ENCODE assay signal across 29 cellular contexts in the genomic region with DNA sequence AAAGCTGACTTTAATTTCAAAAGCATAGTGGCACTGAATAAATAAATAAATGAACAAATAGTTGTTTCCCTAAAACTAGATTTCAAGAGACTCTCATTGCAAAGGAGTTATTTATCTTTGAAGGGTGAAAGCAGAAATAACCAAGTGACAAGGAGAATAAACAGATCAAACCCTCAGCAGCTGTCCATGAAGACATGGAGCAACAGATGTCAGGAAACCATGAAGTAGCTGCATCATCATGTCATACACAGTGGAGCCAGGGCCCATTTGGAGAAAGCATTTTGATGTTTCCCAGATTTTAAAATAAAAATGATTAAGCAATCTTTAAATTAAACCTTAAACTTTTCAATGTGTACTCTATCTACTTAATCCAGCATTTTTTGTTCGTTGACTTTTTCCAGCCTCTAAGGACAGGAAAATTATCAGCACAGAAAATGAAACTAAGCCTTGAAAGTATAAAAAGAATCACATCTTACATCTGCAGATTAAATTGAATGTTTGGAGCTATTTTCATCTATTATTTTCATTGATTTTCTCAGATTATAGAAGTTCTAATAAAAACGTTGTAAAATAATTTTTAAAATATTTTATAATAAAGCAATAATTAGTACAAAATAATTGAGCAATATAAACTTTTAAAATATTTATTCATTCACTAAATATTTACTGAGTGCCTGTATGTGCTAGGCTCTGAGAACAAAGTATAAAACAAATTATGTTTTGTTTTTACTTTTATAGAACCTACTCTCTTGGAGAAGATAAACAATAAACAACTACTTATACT.
"Had no signal": no experiment of that assay in that cellular context is flagged by ENCODE, and none has a peak within 500 bp of the region (broad histone marks: within the 10 kb centered on the region; RNA-seq: fewer than 3 reads in every experiment).

No MANE protein-coding gene starts in this region.

- H3K27me3 ChIP-seq: breast epithelium, dorsolateral prefrontal cortex, esophagus squamous epithelium, gastroesophageal sphincter, heart left ventricle, right lobe of liver, stomach, suprapubic skin, tibial nerve had no signal

- H3K27me3 Mint-ChIP-seq: activated CD4-positive, alpha-beta memory T cell treated with anti-CD3 and anti-CD28 coated beads for 36 hours; activated naive CD8-positive, alpha-beta T cell treated with anti-CD3 and anti-CD28 coated beads, Interleukin-2, amount 10 ng/mL, durations not matched to agents 7 days and 5 days; central memory CD8-positive, alpha-beta T cell; effector memory CD8-positive, alpha-beta T cell; naive B cell; stimulated activated memory B cell treated with anti-CD40 and anti-IgM and Interleukin-4, amounts not matched to agents 10 μg/mL and 1 μg/mL and 100 μg/mL, for 72 hours had no signal

- H3K36me3 ChIP-seq: breast epithelium, esophagus squamous epithelium, gastroesophageal sphincter, heart left ventricle, right lobe of liver, stomach, suprapubic skin, tibial nerve had no signal

- ATAC-seq: effector memory CD8-positive, alpha-beta T cell; gastroesophageal sphincter; heart left ventricle; left colon; right lobe of liver; stimulated activated memory B cell treated with anti-CD40 and anti-IgM and Interleukin-4, amounts not matched to agents 10 μg/mL and 1 μg/mL and 100 μg/mL, for 72 hours had no signal

- H3K27ac Mint-ChIP-seq: activated CD4-positive, alpha-beta memory T cell treated with anti-CD3 and anti-CD28 coated beads for 36 hours; activated naive CD4-positive, alpha-beta T cell treated with anti-CD3 and anti-CD28 coated beads for 36 hours; activated naive CD8-positive, alpha-beta T cell treated with anti-CD3 and anti-CD28 coated beads, Interleukin-2, amount 10 ng/mL, durations not matched to agents 7 days and 5 days; effector memory CD8-positive, alpha-beta T cell; naive B cell; stimulated activated memory B cell treated with anti-CD40 and anti-IgM and Interleukin-4, amounts not matched to agents 10 μg/mL and 1 μg/mL and 100 μg/mL, for 72 hours; T-helper 2 cell treated with Interferon-gamma antibody and Interleukin-4, amounts not matched to agents 5 μg/mL and 100 μg/mL, for 36 hours had no signal

- H3K4me2 ChIP-seq: smooth muscle cell had no signal

- H3K4me1 Mint-ChIP-seq: activated naive CD8-positive, alpha-beta T cell treated with anti-CD3 and anti-CD28 coated beads, Interleukin-2, amount 10 ng/mL, durations not matched to agents 7 days and 5 days; central memory CD8-positive, alpha-beta T cell; naive B cell; stimulated activated memory B cell treated with anti-CD40 and anti-IgM and Interleukin-4, amounts not matched to agents 10 μg/mL and 1 μg/mL and 100 μg/mL, for 72 hours had no signal

- DNase-seq: activated CD4-positive, alpha-beta memory T cell treated with anti-CD3 and anti-CD28 coated beads for 36 hours; activated CD4-positive, alpha-beta T cell treated with anti-CD3 and anti-CD28 coated beads for 4 hours; activated CD4-positive, CD25-positive, alpha-beta regulatory T cell; activated effector memory CD4-positive, alpha-beta T cell treated with Interleukin-2 at 50 U/mL for 16 hours; activated naive CD4-positive, alpha-beta T cell treated with anti-CD3 and anti-CD28 coated beads for 36 hours; activated naive CD8-positive, alpha-beta T cell treated with anti-CD3 and anti-CD28 coated beads, Interleukin-2, amount 10 ng/mL, durations not matched to agents 7 days and 5 days; activated T-cell treated with anti-CD3 and anti-CD28 coated beads, Interleukin-2, amount 50 U/mL, for 48 hours; amniotic stem cell; dorsolateral prefrontal cortex; effector memory CD8-positive, alpha-beta T cell; esophagus squamous epithelium; heart left ventricle; islet precursor cell; left colon; mesenchymal stem cell; naive B cell; nucleus accumbens; posterior cingulate gyrus; right lobe of liver; stimulated activated CD4-positive, alpha-beta T cell treated with anti-CD3 and anti-CD28 coated beads, Interleukin-15, amount 100 ng/mL, for 24 hours; stomach had no signal

- H3K4me3 Mint-ChIP-seq: activated CD4-positive, alpha-beta memory T cell treated with anti-CD3 and anti-CD28 coated beads for 36 hours; activated naive CD4-positive, alpha-beta T cell treated with anti-CD3 and anti-CD28 coated beads for 36 hours; activated naive CD8-positive, alpha-beta T cell treated with anti-CD3 and anti-CD28 coated beads, Interleukin-2, amount 10 ng/mL, durations not matched to agents 7 days and 5 days; central memory CD8-positive, alpha-beta T cell; effector memory CD8-positive, alpha-beta T cell; naive B cell; stimulated activated memory B cell treated with anti-CD40 and anti-IgM and Interleukin-4, amounts not matched to agents 10 μg/mL and 1 μg/mL and 100 μg/mL, for 72 hours; T-helper 2 cell treated with Interferon-gamma antibody and Interleukin-4, amounts not matched to agents 5 μg/mL and 100 μg/mL, for 36 hours had no signal

- H3K9me3 Mint-ChIP-seq: effector memory CD8-positive, alpha-beta T cell; T-helper 2 cell treated with Interferon-gamma antibody and Interleukin-4, amounts not matched to agents 5 μg/mL and 100 μg/mL, for 36 hours had no signal

- H3K4me3 ChIP-seq: breast epithelium, dorsolateral prefrontal cortex, esophagus squamous epithelium, gastroesophageal sphincter, heart left ventricle, right lobe of liver, smooth muscle cell, stomach, suprapubic skin, tibial nerve had no signal

- H3K27ac ChIP-seq: dorsolateral prefrontal cortex, esophagus squamous epithelium, gastroesophageal sphincter, heart left ventricle, right lobe of liver, stomach, suprapubic skin, tibial nerve had no signal

- H3K4me1 ChIP-seq: breast epithelium, esophagus squamous epithelium, gastroesophageal sphincter, heart left ventricle, right lobe of liver, stomach, suprapubic skin, tibial nerve had no signal

- H3K9me3 ChIP-seq: right lobe of liver had no signal

- H3K36me3 Mint-ChIP-seq: activated CD4-positive, alpha-beta memory T cell treated with anti-CD3 and anti-CD28 coated beads for 36 hours; activated naive CD8-positive, alpha-beta T cell treated with anti-CD3 and anti-CD28 coated beads, Interleukin-2, amount 10 ng/mL, durations not matched to agents 7 days and 5 days had no signal
